ENCODE assay signal across 1 cellular context in the genomic region with DNA sequence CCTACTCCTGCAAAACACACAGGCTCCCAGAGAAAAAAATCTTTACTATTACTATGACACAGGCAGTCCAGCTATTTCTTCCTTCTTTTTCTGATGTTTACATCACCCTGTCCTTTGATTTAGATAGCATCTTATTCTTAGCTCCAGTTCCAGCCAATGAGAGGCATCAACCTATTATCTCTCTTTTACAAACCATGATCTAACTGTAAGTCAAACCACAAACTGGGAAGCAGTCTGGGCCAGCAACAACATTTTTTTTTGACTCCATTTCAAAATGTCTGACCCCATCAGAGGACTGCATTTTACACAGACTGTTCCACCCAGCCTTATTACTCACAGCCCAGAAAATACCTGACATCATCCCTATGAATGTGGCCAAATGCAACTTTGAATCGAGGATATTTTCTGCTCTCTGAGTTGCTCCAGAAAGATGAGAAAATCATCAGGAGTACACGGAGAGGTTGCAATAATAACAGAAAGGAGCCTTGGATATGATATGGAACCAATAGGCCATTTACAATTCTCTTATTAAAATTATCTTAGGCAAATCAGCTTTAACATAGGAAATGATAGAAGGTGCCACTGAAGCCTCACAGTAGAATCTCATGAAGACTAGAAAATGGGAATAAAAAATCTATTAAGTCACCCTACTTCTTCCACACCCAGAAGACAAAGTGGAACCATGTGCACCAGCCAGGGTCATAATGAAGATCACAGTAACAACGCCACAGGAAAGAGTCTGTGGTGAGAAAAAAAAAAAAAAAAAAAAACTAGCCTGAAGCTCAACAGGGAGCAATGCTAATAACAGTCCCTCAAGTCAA.
TF ChIP-seq lines count a peak whose summit lies in the region.

No MANE protein-coding gene starts in this region.

TF ChIP-seq in K562, 482 proteins besides CTCF, POLR2A, EP300 and RAD21 (continued from another document):
- TF ChIP-seq TCF3 (CRISPR knock-in tag; IDR thresholded peaks at IDR 0.05) (peak; percentile 53; the same call in 1 of the 2 replicates), BCOR (IDR thresholded peaks at IDR 0.05) (no peak), MAFG (tag; conservative IDR thresholded peaks at IDR 0.05) (no peak), NBN (IDR thresholded peaks at IDR 0.05; ENCODE audit: low read depth) (peak; percentile 16; the same call in 1 of the 2 replicates), HDAC3 (IDR thresholded peaks at IDR 0.05; ENCODE audit: borderline replicate concordance, partially characterized antibody) (peak; percentile 32), NCOA2 (IDR thresholded peaks at IDR 0.05; ENCODE audit: partially characterized antibody in 2 of 2) (no peak), RCOR1 (IDR thresholded peaks at IDR 0.05; ENCODE audit: borderline replicate concordance in 1 of 2, low read depth in 2 of 2, low read length in 2 of 2) (peak in 1 of 2 experiments; percentile 76; a peak in 1 of 4 replicates), SAFB2 (IDR thresholded peaks at IDR 0.05; ENCODE audit: borderline replicate concordance, low read depth, low read length, severe bottlenecking) (no peak), MECOM (CRISPR knock-in tag; IDR thresholded peaks at IDR 0.05) (no peak), ZNF324 (CRISPR knock-in tag; IDR thresholded peaks at IDR 0.05) (no peak), RBBP5 (IDR thresholded peaks at IDR 0.05; ENCODE audit: borderline replicate concordance, insufficient read depth, low read length, poor library complexity, severe bottlenecking) (peak; percentile 9), JUND (IDR thresholded peaks at IDR 0.05; ENCODE audit: borderline replicate concordance, low read depth, low read length) (peak; percentile 70), JUND (tag; IDR thresholded peaks at IDR 0.05; ENCODE audit: borderline replicate concordance, low read depth, low read length) (peak; percentile 68; the same call in 1 of the 3 replicates), FOSL1 (tag; conservative IDR thresholded peaks at IDR 0.05) (peak; percentile 65), NR2C1 (IDR thresholded peaks at IDR 0.05) (no peak), NR2C1 (tag; IDR thresholded peaks at IDR 0.05) (0 out of 2 replicates have a peak, but pooled peaks have one; percentile 16), EP400 (IDR thresholded peaks at IDR 0.05) (peak; percentile 38), MAZ (CRISPR knock-in tag; conservative IDR thresholded peaks at IDR 0.05 in 1 of 2, IDR thresholded peaks at IDR 0.05 in 1 of 2) (no peak), CEBPG (CRISPR knock-in tag; IDR thresholded peaks at IDR 0.05) (no peak; the same call in 1 of the 2 replicates), CEBPG (tag; conservative IDR thresholded peaks at IDR 0.05 in 1 of 2, IDR thresholded peaks at IDR 0.05 in 1 of 2) (peak in 1 of 2 experiments; percentile 80; a peak in 2 of 4 replicates), CBFA2T3 (IDR thresholded peaks at IDR 0.05) (peak; percentile 40; the same call in 1 of the 2 replicates), EHMT2 (IDR thresholded peaks at IDR 0.05) (0 out of 2 replicates have a peak, but pooled peaks have one; percentile 5), FOXM1 (IDR thresholded peaks at IDR 0.05; ENCODE audit: low read depth) (peak; percentile 76; the same call in 1 of the 2 replicates), FOXM1 (CRISPR knock-in tag; IDR thresholded peaks at IDR 0.05; ENCODE audit: low read depth) (no peak), ARID1B (IDR thresholded peaks at IDR 0.05) (peak; percentile 74), CHD1 (IDR thresholded peaks at IDR 0.05; ENCODE audit: low read length) (no peak), FOXA3 (CRISPR knock-in tag; conservative IDR thresholded peaks at IDR 0.05 in 1 of 2, IDR thresholded peaks at IDR 0.05 in 1 of 2) (peak in 1 of 2 experiments; percentile 39; a peak in 1 of 4 replicates), NR4A1 (CRISPR knock-in tag; IDR thresholded peaks at IDR 0.05) (no peak), NR4A1 (tag; IDR thresholded peaks at IDR 0.05) (no peak), ZNF668 (CRISPR knock-in tag; IDR thresholded peaks at IDR 0.05) (0 out of 2 replicates have a peak, but pooled peaks have one; percentile 29), ATF7 (IDR thresholded peaks at IDR 0.05) (peak; percentile 86), TEAD4 (IDR thresholded peaks at IDR 0.05; ENCODE audit: low read length) (peak; percentile 69; the same call in 1 of the 2 replicates), TEAD4 (CRISPR knock-in tag; IDR thresholded peaks at IDR 0.05; ENCODE audit: borderline replicate concordance) (no peak), BACH1 (tag; IDR thresholded peaks at IDR 0.05) (peak; percentile 61), TEAD1 (CRISPR knock-in tag; IDR thresholded peaks at IDR 0.05) (0 out of 4 replicates have a peak, but pooled peaks of 1 of the 2 experiments have one; percentile 4), RBM22 (IDR thresholded peaks at IDR 0.05; ENCODE audit: low read depth, low read length, poor library complexity, severe bottlenecking) (no peak), YY1 (IDR thresholded peaks at IDR 0.05; ENCODE audit: borderline replicate concordance in 1 of 3, control insufficient read depth in 1 of 3, extremely low read depth in 1 of 3, insufficient read depth in 3 of 3, insufficient read length in 1 of 3, insufficient replicate concordance in 2 of 3, low read depth in 1 of 3, low read length in 2 of 3) (peak in 1 of 3 experiments; percentile 83), POLR2AphosphoS2 (IDR thresholded peaks at IDR 0.05; ENCODE audit: low read length) (no peak), ZNF311 (CRISPR knock-in tag; IDR thresholded peaks at IDR 0.05) (peak; percentile 72; the same call in 1 of the 2 replicates)
- TF ChIP-seq, protein P1, sequence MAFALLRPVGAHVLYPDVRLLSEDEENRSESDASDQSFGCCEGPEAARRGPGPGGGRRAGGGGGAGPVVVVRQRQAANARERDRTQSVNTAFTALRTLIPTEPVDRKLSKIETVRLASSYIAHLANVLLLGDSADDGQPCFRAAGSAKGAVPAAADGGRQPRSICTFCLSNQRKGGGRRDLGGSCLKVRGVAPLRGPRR (CRISPR knock-in tag; IDR thresholded peaks at IDR 0.05): no peak
- TF ChIP-seq, protein P2, sequence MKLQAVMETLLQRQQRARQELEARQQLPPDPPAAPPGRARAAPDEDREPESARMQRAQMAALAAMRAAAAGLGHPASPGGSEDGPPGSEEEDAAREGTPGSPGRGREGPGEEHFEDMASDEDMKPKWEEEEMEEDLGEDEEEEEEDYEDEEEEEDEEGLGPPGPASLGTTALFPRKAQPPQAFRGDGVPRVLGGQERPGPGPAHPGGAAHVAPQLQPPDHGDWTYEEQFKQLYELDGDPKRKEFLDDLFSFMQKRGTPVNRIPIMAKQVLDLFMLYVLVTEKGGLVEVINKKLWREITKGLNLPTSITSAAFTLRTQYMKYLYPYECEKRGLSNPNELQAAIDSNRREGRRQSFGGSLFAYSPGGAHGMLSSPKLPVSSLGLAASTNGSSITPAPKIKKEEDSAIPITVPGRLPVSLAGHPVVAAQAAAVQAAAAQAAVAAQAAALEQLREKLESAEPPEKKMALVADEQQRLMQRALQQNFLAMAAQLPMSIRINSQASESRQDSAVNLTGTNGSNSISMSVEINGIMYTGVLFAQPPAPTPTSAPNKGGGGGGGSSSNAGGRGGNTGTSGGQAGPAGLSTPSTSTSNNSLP (IDR thresholded peaks at IDR 0.05; ENCODE audit: borderline replicate concordance, low read depth, low read length): 0 out of 2 replicates have a peak, but pooled peaks have one; percentile 20
- TF ChIP-seq, protein P3, sequence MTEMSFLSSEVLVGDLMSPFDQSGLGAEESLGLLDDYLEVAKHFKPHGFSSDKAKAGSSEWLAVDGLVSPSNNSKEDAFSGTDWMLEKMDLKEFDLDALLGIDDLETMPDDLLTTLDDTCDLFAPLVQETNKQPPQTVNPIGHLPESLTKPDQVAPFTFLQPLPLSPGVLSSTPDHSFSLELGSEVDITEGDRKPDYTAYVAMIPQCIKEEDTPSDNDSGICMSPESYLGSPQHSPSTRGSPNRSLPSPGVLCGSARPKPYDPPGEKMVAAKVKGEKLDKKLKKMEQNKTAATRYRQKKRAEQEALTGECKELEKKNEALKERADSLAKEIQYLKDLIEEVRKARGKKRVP (CRISPR knock-in tag; IDR thresholded peaks at IDR 0.05): peak; percentile 68; the same call in 1 of the 2 replicates
- TF ChIP-seq, protein P4, sequence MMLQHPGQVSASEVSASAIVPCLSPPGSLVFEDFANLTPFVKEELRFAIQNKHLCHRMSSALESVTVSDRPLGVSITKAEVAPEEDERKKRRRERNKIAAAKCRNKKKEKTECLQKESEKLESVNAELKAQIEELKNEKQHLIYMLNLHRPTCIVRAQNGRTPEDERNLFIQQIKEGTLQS (IDR thresholded peaks at IDR 0.05): peak; percentile 80
- TF ChIP-seq, protein P4 (CRISPR knock-in tag; conservative IDR thresholded peaks at IDR 0.05): no peak
- TF ChIP-seq, protein P5, sequence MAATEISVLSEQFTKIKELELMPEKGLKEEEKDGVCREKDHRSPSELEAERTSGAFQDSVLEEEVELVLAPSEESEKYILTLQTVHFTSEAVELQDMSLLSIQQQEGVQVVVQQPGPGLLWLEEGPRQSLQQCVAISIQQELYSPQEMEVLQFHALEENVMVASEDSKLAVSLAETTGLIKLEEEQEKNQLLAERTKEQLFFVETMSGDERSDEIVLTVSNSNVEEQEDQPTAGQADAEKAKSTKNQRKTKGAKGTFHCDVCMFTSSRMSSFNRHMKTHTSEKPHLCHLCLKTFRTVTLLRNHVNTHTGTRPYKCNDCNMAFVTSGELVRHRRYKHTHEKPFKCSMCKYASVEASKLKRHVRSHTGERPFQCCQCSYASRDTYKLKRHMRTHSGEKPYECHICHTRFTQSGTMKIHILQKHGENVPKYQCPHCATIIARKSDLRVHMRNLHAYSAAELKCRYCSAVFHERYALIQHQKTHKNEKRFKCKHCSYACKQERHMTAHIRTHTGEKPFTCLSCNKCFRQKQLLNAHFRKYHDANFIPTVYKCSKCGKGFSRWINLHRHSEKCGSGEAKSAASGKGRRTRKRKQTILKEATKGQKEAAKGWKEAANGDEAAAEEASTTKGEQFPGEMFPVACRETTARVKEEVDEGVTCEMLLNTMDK (IDR thresholded peaks at IDR 0.05; ENCODE audit: borderline replicate concordance, insufficient read depth, low read depth, low read length, poor library complexity, severe bottlenecking): no peak
- TF ChIP-seq, protein P6, sequence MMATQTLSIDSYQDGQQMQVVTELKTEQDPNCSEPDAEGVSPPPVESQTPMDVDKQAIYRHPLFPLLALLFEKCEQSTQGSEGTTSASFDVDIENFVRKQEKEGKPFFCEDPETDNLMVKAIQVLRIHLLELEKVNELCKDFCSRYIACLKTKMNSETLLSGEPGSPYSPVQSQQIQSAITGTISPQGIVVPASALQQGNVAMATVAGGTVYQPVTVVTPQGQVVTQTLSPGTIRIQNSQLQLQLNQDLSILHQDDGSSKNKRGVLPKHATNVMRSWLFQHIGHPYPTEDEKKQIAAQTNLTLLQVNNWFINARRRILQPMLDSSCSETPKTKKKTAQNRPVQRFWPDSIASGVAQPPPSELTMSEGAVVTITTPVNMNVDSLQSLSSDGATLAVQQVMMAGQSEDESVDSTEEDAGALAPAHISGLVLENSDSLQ (IDR thresholded peaks at IDR 0.05): peak; percentile 28; the same call in 1 of the 2 replicates
- TF ChIP-seq, protein P7, sequence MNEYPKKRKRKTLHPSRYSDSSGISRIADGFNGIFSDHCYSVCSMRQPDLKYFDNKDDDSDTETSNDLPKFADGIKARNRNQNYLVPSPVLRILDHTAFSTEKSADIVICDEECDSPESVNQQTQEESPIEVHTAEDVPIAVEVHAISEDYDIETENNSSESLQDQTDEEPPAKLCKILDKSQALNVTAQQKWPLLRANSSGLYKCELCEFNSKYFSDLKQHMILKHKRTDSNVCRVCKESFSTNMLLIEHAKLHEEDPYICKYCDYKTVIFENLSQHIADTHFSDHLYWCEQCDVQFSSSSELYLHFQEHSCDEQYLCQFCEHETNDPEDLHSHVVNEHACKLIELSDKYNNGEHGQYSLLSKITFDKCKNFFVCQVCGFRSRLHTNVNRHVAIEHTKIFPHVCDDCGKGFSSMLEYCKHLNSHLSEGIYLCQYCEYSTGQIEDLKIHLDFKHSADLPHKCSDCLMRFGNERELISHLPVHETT (CRISPR knock-in tag; conservative IDR thresholded peaks at IDR 0.05 in 1 of 2, IDR thresholded peaks at IDR 0.05 in 1 of 2): peak in 1 of 2 experiments; percentile 54; a peak in 2 of 4 replicates
- TF ChIP-seq, protein P8, sequence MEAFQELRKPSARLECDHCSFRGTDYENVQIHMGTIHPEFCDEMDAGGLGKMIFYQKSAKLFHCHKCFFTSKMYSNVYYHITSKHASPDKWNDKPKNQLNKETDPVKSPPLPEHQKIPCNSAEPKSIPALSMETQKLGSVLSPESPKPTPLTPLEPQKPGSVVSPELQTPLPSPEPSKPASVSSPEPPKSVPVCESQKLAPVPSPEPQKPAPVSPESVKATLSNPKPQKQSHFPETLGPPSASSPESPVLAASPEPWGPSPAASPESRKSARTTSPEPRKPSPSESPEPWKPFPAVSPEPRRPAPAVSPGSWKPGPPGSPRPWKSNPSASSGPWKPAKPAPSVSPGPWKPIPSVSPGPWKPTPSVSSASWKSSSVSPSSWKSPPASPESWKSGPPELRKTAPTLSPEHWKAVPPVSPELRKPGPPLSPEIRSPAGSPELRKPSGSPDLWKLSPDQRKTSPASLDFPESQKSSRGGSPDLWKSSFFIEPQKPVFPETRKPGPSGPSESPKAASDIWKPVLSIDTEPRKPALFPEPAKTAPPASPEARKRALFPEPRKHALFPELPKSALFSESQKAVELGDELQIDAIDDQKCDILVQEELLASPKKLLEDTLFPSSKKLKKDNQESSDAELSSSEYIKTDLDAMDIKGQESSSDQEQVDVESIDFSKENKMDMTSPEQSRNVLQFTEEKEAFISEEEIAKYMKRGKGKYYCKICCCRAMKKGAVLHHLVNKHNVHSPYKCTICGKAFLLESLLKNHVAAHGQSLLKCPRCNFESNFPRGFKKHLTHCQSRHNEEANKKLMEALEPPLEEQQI (IDR thresholded peaks at IDR 0.05): no peak
- TF ChIP-seq, protein P9, sequence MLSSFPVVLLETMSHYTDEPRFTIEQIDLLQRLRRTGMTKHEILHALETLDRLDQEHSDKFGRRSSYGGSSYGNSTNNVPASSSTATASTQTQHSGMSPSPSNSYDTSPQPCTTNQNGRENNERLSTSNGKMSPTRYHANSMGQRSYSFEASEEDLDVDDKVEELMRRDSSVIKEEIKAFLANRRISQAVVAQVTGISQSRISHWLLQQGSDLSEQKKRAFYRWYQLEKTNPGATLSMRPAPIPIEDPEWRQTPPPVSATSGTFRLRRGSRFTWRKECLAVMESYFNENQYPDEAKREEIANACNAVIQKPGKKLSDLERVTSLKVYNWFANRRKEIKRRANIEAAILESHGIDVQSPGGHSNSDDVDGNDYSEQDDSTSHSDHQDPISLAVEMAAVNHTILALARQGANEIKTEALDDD (IDR thresholded peaks at IDR 0.05): no peak
